Comparison of ENCODE assay signal across 21 cellular contexts in the genomic region with DNA sequence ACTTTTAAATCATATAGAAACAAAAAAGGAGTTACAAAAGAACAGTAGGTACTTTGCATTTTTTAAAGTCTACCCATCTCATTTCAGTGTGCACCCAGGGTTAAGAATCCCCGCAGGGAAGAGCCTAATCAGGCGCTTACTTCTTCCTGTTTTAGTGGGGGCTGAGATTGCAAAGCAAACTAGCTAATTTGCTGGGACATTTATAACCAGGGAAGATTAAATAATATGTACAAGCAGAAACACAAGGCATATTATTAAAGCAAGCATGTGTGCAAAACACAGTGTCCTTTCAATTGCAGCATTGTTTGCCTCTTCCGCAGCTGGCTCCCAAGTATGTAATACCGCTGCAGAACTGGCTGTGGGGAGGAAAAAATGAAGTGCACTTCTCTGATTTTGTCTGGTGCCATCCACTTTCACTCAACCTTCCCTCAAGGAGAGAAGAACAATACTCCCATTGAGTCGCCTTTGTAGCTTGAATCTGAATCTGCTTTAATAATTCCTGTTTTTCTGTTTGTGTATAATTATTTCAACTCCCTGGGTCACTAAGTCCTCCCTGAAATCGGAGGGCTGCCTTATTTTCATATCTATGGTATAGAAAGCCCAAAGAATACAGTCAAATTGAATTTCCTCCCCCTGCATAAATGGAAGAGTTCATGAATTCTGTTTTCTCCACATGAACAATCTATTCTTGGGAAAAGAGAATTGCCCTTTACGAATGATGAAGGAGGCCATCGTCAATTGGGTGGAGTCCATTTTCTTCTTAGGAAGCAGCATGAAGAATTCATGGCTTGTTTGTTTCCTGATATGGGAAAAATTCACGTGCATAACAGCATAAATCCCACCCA. TPM values are rescaled to one million over a fixed set of nuclear protein-coding genes. Genes with fewer than 3 reads are reported as not detected.
DNase-seq lines count a peak whose midpoint lies in the region; ATAC-seq and TF ChIP-seq lines count a peak whose summit lies in the region.
"Had no signal": no experiment of that assay in that cellular context is flagged by ENCODE, and none has a peak within 500 bp of the region (broad histone marks: within the 10 kb centered on the region; RNA-seq: fewer than 3 reads in every experiment).

No MANE protein-coding gene starts in this region.

- TF ChIP-seq CTCF in brain (conservative IDR thresholded peaks at IDR 0.05): no peak
- no peak for TF ChIP-seq CTCF in upper lobe of left lung (IDR thresholded peaks at IDR 0.05)

- peaks cover 13% of the 10 kb centered on the region for H3K4me1 Mint-ChIP-seq in brain
- peaks cover 7 to 16% (median 13%) of the 10 kb centered on the region in 4 donors for H3K4me1 Mint-ChIP-seq in naive thymus-derived CD8-positive, alpha-beta T cell

- no peak for TF ChIP-seq EP300 in upper lobe of left lung (IDR thresholded peaks at IDR 0.05)

- 50 to 61% methylated on average over 9 of the region's 9 CpGs for WGBS in upper lobe of left lung, 2 donors

- H3K27me3 ChIP-seq in upper lobe of left lung: no peaks in the 10 kb centered on the region
- H3K27me3 ChIP-seq: Peyer's patch had no signal

- POLR2A ChIA-PET in naive thymus-derived CD8-positive, alpha-beta T cell (lab: Charles Lee): interaction anchor here (0.9 to 1.5 kb wide), 2 partner anchors 13 to 15 kb away, joined by 3 to 4 read pairs; no protein-coding TSS in a partner anchor

- H3K27ac Mint-ChIP-seq in brain: peak overlapping the region in 3 of 5 experiments; percentile 4 to 46 (median 22)
- H3K27ac Mint-ChIP-seq in naive thymus-derived CD8-positive, alpha-beta T cell: no peak overlapping the region
- H3K27ac Mint-ChIP-seq: CD4-positive, alpha-beta T cell had no signal

- no peaks in the 10 kb centered on the region for H3K9me3 ChIP-seq in upper lobe of left lung
- H3K9me3 ChIP-seq: Peyer's patch had no signal

- no peak overlapping the region for H3K27ac ChIP-seq in upper lobe of left lung
- H3K27ac ChIP-seq: Peyer's patch had no signal

- H3K36me3 ChIP-seq in upper lobe of left lung: no peaks in the 10 kb centered on the region
- H3K36me3 ChIP-seq: Peyer's patch had no signal

- no peak overlapping the region for H3K4me3 Mint-ChIP-seq in brain
- no peak overlapping the region for H3K4me3 Mint-ChIP-seq in naive thymus-derived CD8-positive, alpha-beta T cell
- H3K4me3 Mint-ChIP-seq: CD4-positive, alpha-beta T cell had no signal

- H3K27me3 Mint-ChIP-seq in brain: peaks cover 28% of the 10 kb centered on the region
- H3K27me3 Mint-ChIP-seq in naive thymus-derived CD8-positive, alpha-beta T cell: peaks cover 0 to 2% (median 0%) of the 10 kb centered on the region in 5 donors

- no peaks in the 10 kb centered on the region for H3K4me1 ChIP-seq in upper lobe of left lung
- H3K4me1 ChIP-seq: Peyer's patch had no signal

- ATAC-seq in naive thymus-derived CD8-positive, alpha-beta T cell: no peak
- ATAC-seq in upper lobe of left lung (ENCODE audit: low FRiP score in 2 of 2): no peak
- ATAC-seq: GM12878 had no signal

- no peak overlapping the region for H3K4me3 ChIP-seq in upper lobe of left lung
- H3K4me3 ChIP-seq: GM12878, Peyer's patch had no signal

- DNase-seq in Ammon's horn (ENCODE audit: low spot score) (peak; percentile 58), NCI-H2227 (lab: John Stamatoyannopoulos, UW; ENCODE audit: unreplicated experiment) (peak; percentile 22), pons (ENCODE audit: low spot score) (peak; percentile 81), NCI-H748 (lab: John Stamatoyannopoulos, UW; ENCODE audit: unreplicated experiment) (no peak), NCI-H187 treated with DMSO at 0.1 percent for 48 hours (lab: John Stamatoyannopoulos, UW) (no peak), upper lobe of left lung (no peak)
- no peak for DNase-seq in naive thymus-derived CD8-positive, alpha-beta T cell
- DNase-seq: AML-193; CD4-positive, alpha-beta T cell; DMS79; HCEC 1CT; NCI-H1105; NCI-H2029 treated with DMSO at 0.1 percent for 48 hours; NCI-H345; NCI-H774; Peyer's patch; SHP77 treated with DMSO at 0.1 percent for 48 hours; SW 1271 had no signal

- no peaks in the 10 kb centered on the region for H3K36me3 Mint-ChIP-seq in brain
- no peaks in the 10 kb centered on the region for H3K36me3 Mint-ChIP-seq in naive thymus-derived CD8-positive, alpha-beta T cell

- TF ChIP-seq POLR2A in upper lobe of left lung (IDR thresholded peaks at IDR 0.05): no peak

- no peaks in the 10 kb centered on the region for H3K9me3 Mint-ChIP-seq in brain
- H3K9me3 Mint-ChIP-seq in naive thymus-derived CD8-positive, alpha-beta T cell: no peaks in the 10 kb centered on the region
- H3K9me3 Mint-ChIP-seq: CD4-positive, alpha-beta T cell had no signal

RNA-seq across cellular contexts. Expression of a gene that starts 23.3 kb away (rescaled TPM):
- polyA plus RNA-seq in brain (ENCODE audit: insufficient read depth, low read depth, low replicate concordance): 102 TPM
- total RNA-seq in naive thymus-derived CD8-positive, alpha-beta T cell: not detected
- not detected for polyA plus RNA-seq in naive thymus-derived CD8-positive, alpha-beta T cell
- total RNA-seq in upper lobe of left lung: 10 to 100 TPM in 1 of 6 donors, 1 to 10 TPM in 2, under 1 TPM in 3; 0.74 to 11.2 (median 1.3) TPM
- total RNA-seq: G401 had no signal

Comparison
In these comparisons a context has a peak if more than half of its experiments do, and no peak if none do; other contexts are left out.
1. DNase-seq: peak in Ammon's horn (single experiment), NCI-H2227 (single experiment) and pons (single experiment); none in naive thymus-derived CD8-positive, alpha-beta T cell (0 of 10), NCI-H748 (single experiment), NCI-H187 treated with DMSO at 0.1 percent for 48 hours (single experiment) and upper lobe of left lung (0 of 2).
2. H3K27ac Mint-ChIP-seq: peak in brain (3 of 5); none in naive thymus-derived CD8-positive, alpha-beta T cell (0 of 10).